Comparison of ENCODE assay signal across 1 cellular context in genomic region chr4:57059890-57060716, GRCh38.
TF ChIP-seq lines count a peak whose summit lies in the region.

No MANE protein-coding gene starts in this region.

TF ChIP-seq in IMR-90, 13 proteins besides CTCF, POLR2A, EP300 and RAD21 (continued from another document):
- TF ChIP-seq, protein P1, sequence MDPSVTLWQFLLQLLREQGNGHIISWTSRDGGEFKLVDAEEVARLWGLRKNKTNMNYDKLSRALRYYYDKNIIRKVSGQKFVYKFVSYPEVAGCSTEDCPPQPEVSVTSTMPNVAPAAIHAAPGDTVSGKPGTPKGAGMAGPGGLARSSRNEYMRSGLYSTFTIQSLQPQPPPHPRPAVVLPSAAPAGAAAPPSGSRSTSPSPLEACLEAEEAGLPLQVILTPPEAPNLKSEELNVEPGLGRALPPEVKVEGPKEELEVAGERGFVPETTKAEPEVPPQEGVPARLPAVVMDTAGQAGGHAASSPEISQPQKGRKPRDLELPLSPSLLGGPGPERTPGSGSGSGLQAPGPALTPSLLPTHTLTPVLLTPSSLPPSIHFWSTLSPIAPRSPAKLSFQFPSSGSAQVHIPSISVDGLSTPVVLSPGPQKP (IDR thresholded peaks at IDR 0.05; ENCODE audit: borderline replicate concordance, low read depth, low read length): no peak
- TF ChIP-seq MAZ (IDR thresholded peaks at IDR 0.05; ENCODE audit: borderline replicate concordance, low read depth, low read length) (no peak), CEBPB (IDR thresholded peaks at IDR 0.05; ENCODE audit: low read depth, low read length) (no peak), RFX5 (IDR thresholded peaks at IDR 0.05; ENCODE audit: low read depth, low read length) (no peak), CHD1 (IDR thresholded peaks at IDR 0.05; ENCODE audit: low read depth, low read length) (no peak), SMC3 (IDR thresholded peaks at IDR 0.05; ENCODE audit: low read depth, low read length) (no peak), NFE2L2 (IDR thresholded peaks at IDR 0.05; ENCODE audit: low read depth, low read length) (no peak), MXI1 (IDR thresholded peaks at IDR 0.05; ENCODE audit: borderline replicate concordance, low read depth, low read length) (no peak)
